Comparison of ENCODE assay signal across 19 cellular contexts in the genomic region with DNA sequence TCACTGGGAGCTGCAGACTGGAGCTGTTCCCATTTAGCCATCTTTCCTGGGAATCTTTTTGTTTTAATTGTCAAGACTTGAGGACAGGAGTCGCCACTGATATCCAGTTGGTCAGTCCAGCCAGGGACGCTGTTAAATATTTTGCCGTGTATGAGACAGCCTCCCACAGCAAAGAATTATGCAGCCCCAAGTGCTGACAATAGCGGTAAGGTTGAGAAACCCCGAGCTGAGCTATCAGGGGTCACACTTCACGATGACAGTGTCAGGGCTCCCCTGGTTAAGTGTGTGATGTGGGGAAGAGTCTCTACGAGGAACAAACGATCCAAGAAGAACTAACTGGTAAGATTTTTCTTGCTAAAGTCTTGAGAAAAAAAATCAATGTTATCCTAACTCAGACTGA.
"Had no signal": no experiment of that assay in that cellular context is flagged by ENCODE, and none has a peak within 500 bp of the region (broad histone marks: within the 10 kb centered on the region; RNA-seq: fewer than 3 reads in every experiment).

No MANE protein-coding gene starts in this region.

- H3K4me3 Mint-ChIP-seq: activated CD8-positive, alpha-beta T cell treated with anti-CD3 and anti-CD28 coated beads, Interleukin-2, amount 10 ng/mL, durations not matched to agents 7 days and 5 days; brain; T-helper 1 cell treated with Interleukin-12 subunit alpha and Interleukin-12 subunit beta and Interleukin-4 antibody, amounts not matched to agents 30 μg/mL and 1 μg/mL, for 36 hours; WTC11 had no signal

- H3K27me3 ChIP-seq: Peyer's patch had no signal

- H3K9me3 ChIP-seq: Peyer's patch had no signal

- H3K36me3 Mint-ChIP-seq: WTC11 had no signal

- ATAC-seq: activated CD8-positive, alpha-beta T cell treated with anti-CD3 and anti-CD28 coated beads, Interleukin-2, amount 10 ng/mL, durations not matched to agents 7 days and 5 days; WTC11 had no signal

- H3K4me3 ChIP-seq: Peyer's patch had no signal

- H3K4me1 ChIP-seq: Peyer's patch had no signal

- H3K27ac ChIP-seq: Peyer's patch, RWPE1 had no signal

- H3K27me3 Mint-ChIP-seq: brain had no signal

- DNase-seq: activated CD4-positive, alpha-beta T cell treated with anti-CD3 and anti-CD28 coated beads for 48 hours; activated CD4-positive, alpha-beta T cell treated with anti-CD3 and anti-CD28 coated beads, Interleukin-2, amount 50 U/mL, for 4 hours; activated CD4-positive, CD25-positive, alpha-beta regulatory T cell treated with anti-CD3 and anti-CD28 coated beads, Interleukin-2, amount 50 U/mL, for 72 hours; activated CD8-positive, alpha-beta memory T cell treated with anti-CD3 and anti-CD28 coated beads, Interleukin-2, amount 50 U/mL, for 48 hours; activated CD8-positive, alpha-beta T cell treated with anti-CD3 and anti-CD28 coated beads, Interleukin-2, amount 10 ng/mL, durations not matched to agents 7 days and 5 days; activated naive CD4-positive, alpha-beta T cell treated with anti-CD3 and anti-CD28 coated beads, Interleukin-2, amount 50 U/mL, for 16 hours; activated T-cell treated with anti-CD3 and anti-CD28 coated beads, Interleukin-2, amount 50 U/mL, for 1 hour; MM.1S; NCI-H1105 treated with DMSO at 0.1 percent for 48 hours; NCI-H1436 treated with DMSO at 0.1 percent for 48 hours; NCI-H187; NCI-H2081; NCI-H524; Peyer's patch; SHP77 treated with DMSO at 0.1 percent for 48 hours had no signal

- H3K27ac Mint-ChIP-seq: activated CD8-positive, alpha-beta T cell treated with anti-CD3 and anti-CD28 coated beads, Interleukin-2, amount 10 ng/mL, durations not matched to agents 7 days and 5 days; brain; T-helper 1 cell treated with Interleukin-12 subunit alpha and Interleukin-12 subunit beta and Interleukin-4 antibody, amounts not matched to agents 30 μg/mL and 1 μg/mL, for 36 hours; WTC11 had no signal

- H3K4me1 Mint-ChIP-seq: brain, WTC11 had no signal

- H3K36me3 ChIP-seq: Peyer's patch had no signal
